In genomic region chr20:58690851-58691250, GRCh38 we compare ENCODE assay signal across 10 cellular contexts. TPM values are rescaled to one million over a fixed set of nuclear protein-coding genes. Genes with fewer than 3 reads are reported as not detected.
A peak's percentile ranks its signal among the peaks of the same experiment; 100 is the strongest.
DNase-seq lines count a peak whose midpoint lies in the region; ATAC-seq and TF ChIP-seq lines count a peak whose summit lies in the region.
"Had no signal": no experiment of that assay in that cellular context is flagged by ENCODE, and none has a peak within 500 bp of the region (broad histone marks: within the 10 kb centered on the region; RNA-seq: fewer than 3 reads in every experiment).

No MANE protein-coding gene starts in this region.

- no peaks in the 10 kb centered on the region for H3K9me3 Mint-ChIP-seq in nephron progenitor cell

- no peaks in the 10 kb centered on the region for H3K27me3 ChIP-seq in esophagus muscularis mucosa

- peak overlapping the region; percentile 64 for H3K27ac Mint-ChIP-seq in nephron progenitor cell

- no peak for TF ChIP-seq POLR2A in esophagus muscularis mucosa (IDR thresholded peaks at IDR 0.05; ENCODE audit: low read depth)

- intact Hi-C loops in esophagus muscularis mucosa (cut with DNase I), result loop anchor here (5.0 kb wide), 1 partner anchor 454 kb away; no protein-coding TSS in a partner anchor

- peak overlapping the region; percentile 86 to 97 (median 96) for H3K27ac ChIP-seq in esophagus muscularis mucosa (replicated peaks in 1 of 4)

- H3K36me3 ChIP-seq in esophagus muscularis mucosa, result peaks cover 3 to 16% (median 11%) of the 10 kb centered on the region in 4 donors

- TF ChIP-seq EP300 in esophagus muscularis mucosa (IDR thresholded peaks at IDR 0.05), result peak; percentile 63

- no peak overlapping the region for H3K4me3 Mint-ChIP-seq in nephron progenitor cell

- TF ChIP-seq CTCF in AG10803 (conservative IDR thresholded peaks at IDR 0.05; ENCODE audit: low read length), result no peak
- no peak for TF ChIP-seq CTCF in esophagus muscularis mucosa (IDR thresholded peaks at IDR 0.05)
- no peak for TF ChIP-seq CTCF in nephron progenitor cell (IDR thresholded peaks at IDR 0.05)
- no peak for TF ChIP-seq CTCF in GM13976 (IDR thresholded peaks at IDR 0.05; ENCODE audit: borderline replicate concordance, control extremely low read depth, extremely low read depth, insufficient read depth, missing control alignments)

- no peaks in the 10 kb centered on the region for H3K9me3 ChIP-seq in esophagus muscularis mucosa

- no peaks in the 10 kb centered on the region for H3K27me3 Mint-ChIP-seq in nephron progenitor cell (ENCODE audit: low read depth, poor library complexity)

- H3K4me1 Mint-ChIP-seq in nephron progenitor cell, result peaks cover 27% of the 10 kb centered on the region

- in situ Hi-C loops in GM13976 (cut with MboI; ENCODE audit: low sequenced_read_pairs, unreplicated experiment), result no loop called here

- peaks cover 6% of the 10 kb centered on the region for H3K36me3 Mint-ChIP-seq in nephron progenitor cell (ENCODE audit: low read depth)

- 26% methylated on average over 6 of the region's 6 CpGs for WGBS in esophagus muscularis mucosa

- no peak for ATAC-seq in HG03159 (IDR thresholded peaks at IDR 0.05; ENCODE audit: unreplicated experiment)

- DNase-seq in AG10803 (ENCODE audit: low read depth) (peak; percentile 46), NCI-H82 (lab: John Stamatoyannopoulos, UW) (peak; percentile 61), esophagus muscularis mucosa (ENCODE audit: extremely low spot score) (no peak), nephron progenitor cell (no peak), T1000 (lab: John Stamatoyannopoulos, UW) (no peak), GM13976 (ENCODE audit: low spot score) (no peak)
- no peak for DNase-seq in stimulated activated CD4-positive, alpha-beta T cell treated with anti-CD3 and anti-CD28 coated beads, Interleukin-15, amount 100 ng/mL, for 24 hours
- DNase-seq: DMS153, SHP77 had no signal

- peaks cover 30 to 55% (median 55%) of the 10 kb centered on the region in 4 donors for H3K4me1 ChIP-seq in esophagus muscularis mucosa

- H3K4me3 ChIP-seq in AG10803 (ENCODE audit: low read length) (no peak overlapping the region), esophagus muscularis mucosa (no peak overlapping the region)

RNA-seq across cellular contexts. Expression of gene NPEPL1, which starts 1.7 kb away (rescaled TPM):
- total RNA-seq in esophagus muscularis mucosa, result 10 to 100 TPM; 29.0 to 59.0 (median 50.5) TPM

RNA-seq across cellular contexts. Expression of gene STX16, which starts 39.8 kb away (rescaled TPM):
- total RNA-seq in esophagus muscularis mucosa, result 10 to 100 TPM; 36.6 to 57.7 (median 43.5) TPM

Comparison
In these comparisons a context has a peak if more than half of its experiments do, and no peak if none do; other contexts are left out.
1. DNase-seq: peak in AG10803 (single experiment) and NCI-H82 (single experiment); none in esophagus muscularis mucosa (single experiment), nephron progenitor cell (single experiment), stimulated activated CD4-positive, alpha-beta T cell treated with anti-CD3 and anti-CD28 coated beads, Interleukin-15, amount 100 ng/mL, for 24 hours (single experiment), T1000 (single experiment) and GM13976 (single experiment).